11 cellular contexts compared by ENCODE assay signal in the genomic region with DNA sequence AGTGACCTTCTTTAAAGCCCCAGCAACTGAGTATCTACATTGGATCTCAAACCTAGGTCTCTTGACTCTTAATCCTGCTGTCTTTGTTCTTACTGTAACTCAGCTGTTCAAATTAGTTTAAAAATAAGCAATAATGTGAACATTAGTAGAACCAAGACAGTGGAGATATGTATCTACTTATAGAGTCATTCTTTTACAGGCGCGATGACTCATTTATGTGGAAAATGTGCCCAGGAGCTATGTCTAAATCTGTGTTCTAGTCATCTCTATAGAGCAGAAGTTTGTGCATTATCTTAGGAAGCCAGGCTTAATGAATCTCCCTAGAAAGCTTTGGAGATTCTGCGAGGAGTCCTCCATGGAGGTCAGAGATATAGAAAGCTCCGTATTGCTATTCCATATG.
DNase-seq lines count a peak whose midpoint lies in the region; ATAC-seq and TF ChIP-seq lines count a peak whose summit lies in the region.
"Had no signal": no experiment of that assay in that cellular context is flagged by ENCODE, and none has a peak within 500 bp of the region (broad histone marks: within the 10 kb centered on the region; RNA-seq: fewer than 3 reads in every experiment).

No MANE protein-coding gene starts in this region.

- DNase-seq in AG08395 (ENCODE audit: low spot score): peak; percentile 50
- peak; percentile 67 for DNase-seq in GM04504 (ENCODE audit: low read depth)
- peak; percentile 13 for DNase-seq in SK-N-DZ (ENCODE audit: low spot score)
- DNase-seq in foreskin keratinocyte: peak; percentile 69 to 84
- DNase-seq in body of pancreas: no peak
- no peak for DNase-seq in cerebellar cortex (ENCODE audit: low spot score)
- DNase-seq: activated T-cell treated with anti-CD3 and anti-CD28 coated beads, Interleukin-2, amount 50 U/mL, for 1 hour; DMS79; pancreas had no signal

- no peak for TF ChIP-seq CTCF in foreskin keratinocyte (conservative IDR thresholded peaks at IDR 0.05)
- TF ChIP-seq CTCF in body of pancreas (IDR thresholded peaks at IDR 0.05): no peak

- H3K27ac ChIP-seq in foreskin keratinocyte (peak overlapping the region; percentile 24), body of pancreas (no peak overlapping the region)
- H3K27ac ChIP-seq: pancreas had no signal

- H3K4me3 ChIP-seq in body of pancreas: no peak overlapping the region
- H3K4me3 ChIP-seq: pancreas had no signal

- intact Hi-C loops in body of pancreas (cut with DNase I): no loop called here

- TF ChIP-seq POLR2A in body of pancreas (IDR thresholded peaks at IDR 0.05): no peak

- 85 to 91% methylated on average over 4 of the region's 4 CpGs for WGBS in body of pancreas, 2 donors

- H3K36me3 ChIP-seq in body of pancreas (replicated peaks in 1 of 2; ENCODE audit: insufficient read depth in 1 of 2, low read depth in 2 of 2): no peaks in the 10 kb centered on the region
- H3K36me3 ChIP-seq: pancreas had no signal

- H3K4me1 ChIP-seq in foreskin keratinocyte (peaks cover 28% of the 10 kb centered on the region), body of pancreas (no peaks in the 10 kb centered on the region)
- H3K4me1 ChIP-seq: pancreas had no signal

- H3K27me3 ChIP-seq in foreskin keratinocyte: no peaks in the 10 kb centered on the region
- no peaks in the 10 kb centered on the region for H3K27me3 ChIP-seq in body of pancreas
- H3K27me3 ChIP-seq: pancreas had no signal

- no peaks in the 10 kb centered on the region for H3K9me3 ChIP-seq in body of pancreas
- H3K9me3 ChIP-seq: pancreas had no signal

- peak; percentile 91 for ATAC-seq in foreskin keratinocyte
- no peak for ATAC-seq in HG03342 (IDR thresholded peaks at IDR 0.05; ENCODE audit: unreplicated experiment)
- no peak for ATAC-seq in GM19035 (IDR thresholded peaks at IDR 0.05; ENCODE audit: unreplicated experiment)
- ATAC-seq in body of pancreas: no peak
- ATAC-seq: pancreas had no signal

Comparison
In these comparisons a context has a peak if more than half of its experiments do, and no peak if none do; other contexts are left out.
1. DNase-seq: peak in AG08395 (single experiment), GM04504 (single experiment), SK-N-DZ (single experiment) and foreskin keratinocyte (2 of 2); none in body of pancreas (0 of 4) and cerebellar cortex (single experiment).